22 cellular contexts compared by ENCODE assay signal in the genomic region with DNA sequence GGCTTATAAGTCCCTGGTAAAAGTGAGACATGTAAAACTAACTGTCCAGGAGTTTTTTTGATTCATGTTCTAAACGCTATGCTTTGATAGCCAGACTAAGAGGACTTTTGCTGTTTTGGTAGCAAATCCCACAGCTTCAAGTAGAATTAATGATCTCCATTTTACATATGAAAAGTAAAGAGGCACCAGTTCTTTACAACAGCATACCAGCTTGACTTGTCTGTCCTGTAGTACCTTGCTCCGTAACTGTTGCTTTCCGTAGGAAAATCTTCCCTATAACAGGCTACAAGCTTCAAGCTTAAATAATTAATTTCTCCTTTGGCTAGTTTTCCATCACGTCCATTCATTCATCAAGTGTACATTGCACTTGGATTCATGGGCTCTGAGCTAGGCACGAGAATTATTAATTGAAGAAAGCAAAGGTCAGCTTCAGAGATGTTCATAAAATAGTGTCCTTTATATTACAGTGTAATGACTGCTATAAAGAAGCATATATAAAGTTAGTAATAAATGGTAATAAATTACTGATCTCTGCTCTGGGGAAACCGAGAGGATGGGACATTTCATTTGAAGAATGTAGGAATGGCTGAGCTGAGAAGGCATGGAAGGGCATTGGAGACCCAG. TPM values are rescaled to one million over a fixed set of nuclear protein-coding genes. Genes with fewer than 3 reads are reported as not detected.
DNase-seq lines count a peak whose midpoint lies in the region; ATAC-seq, FAIRE-seq and TF ChIP-seq lines count a peak whose summit lies in the region.
"Had no signal": no experiment of that assay in that cellular context is flagged by ENCODE, and none has a peak within 500 bp of the region (broad histone marks: within the 10 kb centered on the region; RNA-seq: fewer than 3 reads in every experiment).

No MANE protein-coding gene starts in this region.

- 51% methylated on average over 6 of the region's 6 CpGs for WGBS in HUES64
- 29% methylated on average over 6 of the region's 6 CpGs for WGBS in HepG2 (ENCODE audit: low lambda C conversion rate)

- DNase-seq in coronary artery (ENCODE audit: low spot score) (peak; percentile 8), left ventricle myocardium superior (no peak), HepG2 (ENCODE audit: low spot score) (no peak), WERI-Rb-1 (no peak), A673 (ENCODE audit: low spot score) (no peak)
- DNase-seq: AML-193; C1 segment of cervical spinal cord; CD8-positive, alpha-beta T cell; DND-41; HCEC 1CT; KBM-7; NCI-H1092; NCI-H1436; NCI-H187 treated with DMSO at 0.1 percent for 48 hours; NCI-H2107; NCI-H510A; NCI-H748 treated with DMSO at 0.1 percent for 48 hours had no signal

- ATAC-seq in left ventricle myocardium superior = no peak
- no peak for ATAC-seq in HepG2
- ATAC-seq: CD8-positive, alpha-beta T cell; GM12878; Panc1 had no signal

- no peak for TF ChIP-seq EP300 in HepG2 (IDR thresholded peaks at IDR 0.05; ENCODE audit: low read depth in 2 of 2, low read length in 2 of 2)
- no peak for TF ChIP-seq EP300 in HepG2 (CRISPR knock-in tag; IDR thresholded peaks at IDR 0.05; ENCODE audit: borderline replicate concordance)

- H3K79me2 ChIP-seq in HepG2 (ENCODE audit: insufficient read depth, low read length) = no peaks in the 10 kb centered on the region

- in situ Hi-C loops in HepG2 (cut with HindIII; ENCODE audit: extremely low pct_ligation_motif_present, low pct_unique_long_range_greater_than_20kb) = no loop called here

- intact Hi-C loops in left ventricle myocardium superior (cut with micrococcal nuclease) = no loop called here
- intact Hi-C loops in HepG2 (cut with micrococcal nuclease; ENCODE audit: unreplicated experiment) = no loop called here
- intact Hi-C loops in A673 (cut with micrococcal nuclease; ENCODE audit: unreplicated experiment) = no loop called here

- no peaks in the 10 kb centered on the region for H4K20me1 ChIP-seq in HepG2 (ENCODE audit: insufficient read depth, low read length)

- TF ChIP-seq CTCF in coronary artery (IDR thresholded peaks at IDR 0.05) (no peak), HepG2 (CRISPR knock-in tag; IDR thresholded peaks at IDR 0.05) (no peak), WERI-Rb-1 (IDR thresholded peaks at IDR 0.05; ENCODE audit: low read depth, low read length) (no peak), A673 (conservative IDR thresholded peaks at IDR 0.05; ENCODE audit: low read depth, low read length) (no peak)

- no peak overlapping the region; the same call in 1 of the 2 replicates for H3K27ac ChIP-seq in HUES64 (ENCODE audit: low read depth, low read length)
- H3K27ac ChIP-seq in coronary artery = no peak overlapping the region
- H3K27ac ChIP-seq in iPS-20b (ENCODE audit: low read length) = no peak overlapping the region
- no peak overlapping the region for H3K27ac ChIP-seq in HepG2 (ENCODE audit: extremely low read length, insufficient read depth, low read length)
- H3K27ac ChIP-seq in WERI-Rb-1 = no peak overlapping the region
- no peak overlapping the region for H3K27ac ChIP-seq in A673 (ENCODE audit: low read depth, low read length, poor library complexity, severe bottlenecking)

- H3K9ac ChIP-seq in HUES64 (ENCODE audit: low read depth, low read length) (no peak overlapping the region), iPS-20b (ENCODE audit: low read depth, low read length) (peak overlapping the region; percentile 2; the same call in 1 of the 2 replicates), HepG2 (ENCODE audit: insufficient read depth, low read depth, low read length) (no peak overlapping the region)

- H3K9me3 ChIP-seq in HUES64 (ENCODE audit: insufficient read depth, low read depth, low read length) = no peaks in the 10 kb centered on the region
- no peaks in the 10 kb centered on the region for H3K9me3 ChIP-seq in iPS-20b (ENCODE audit: insufficient read depth, low read depth, low read length)
- no peaks in the 10 kb centered on the region for H3K9me3 ChIP-seq in HepG2 (ENCODE audit: low read length)
- H3K9me3 ChIP-seq in WERI-Rb-1 (ENCODE audit: severe bottlenecking) = no peaks in the 10 kb centered on the region
- H3K9me3 ChIP-seq in A673 (ENCODE audit: low read depth, low read length, poor library complexity, severe bottlenecking) = no peaks in the 10 kb centered on the region

- FAIRE-seq in HepG2 (lab: Jason Lieb, UNC) = no peak
- FAIRE-seq: GM12878 had no signal

- H3K4me3 ChIP-seq in HUES64 (ENCODE audit: low read length) (peak overlapping the region; percentile 28), coronary artery (no peak overlapping the region), iPS-20b (ENCODE audit: low read length) (peak overlapping the region; percentile 52), HepG2 (replicated peaks in 1 of 3; ENCODE audit: insufficient read depth in 1 of 3, low read depth in 2 of 3, low read length in 3 of 3) (no peak overlapping the region), WERI-Rb-1 (ENCODE audit: low read depth, low read length) (no peak overlapping the region), A673 (ENCODE audit: low read depth, low read length, poor library complexity, severe bottlenecking) (no peak overlapping the region)
- H3K4me3 ChIP-seq: GM12878 had no signal

- no peak overlapping the region for H3K4me2 ChIP-seq in HepG2 (ENCODE audit: low read depth, low read length)

- TF ChIP-seq RAD21 in HepG2 (CRISPR knock-in tag; IDR thresholded peaks at IDR 0.05) = no peak

- BruUV-seq in HepG2 (replicated peaks; lab: Mats Ljungman, UMichigan) (no TSS peak), A673 (replicated peaks; lab: Mats Ljungman, UMichigan) (no TSS peak)

- POLR2A ChIA-PET in HepG2 (lab: Yijun Ruan, JAX) (no interaction called here), A673 (lab: Charles Lee; ENCODE audit: low non-redundant PET) (no interaction called here)

- CTCF ChIA-PET in HepG2 (lab: Yijun Ruan, JAX; ENCODE audit: low intra/inter-chr PET ratio, low total read pairs) = no interaction called here
- CTCF ChIA-PET in A673 (lab: Charles Lee) = no interaction called here

- no peak for TF ChIP-seq POLR2A in HepG2 (IDR thresholded peaks at IDR 0.05; ENCODE audit: insufficient read depth in 1 of 2, low read depth in 2 of 2, low read length in 2 of 2)

- H3K36me3 ChIP-seq in HUES64 (ENCODE audit: insufficient read depth, low read length) (peaks cover 9% of the 10 kb centered on the region), iPS-20b (ENCODE audit: insufficient read depth, low read depth, low read length) (peaks cover 11% of the 10 kb centered on the region), HepG2 (replicated peaks in 1 of 2; ENCODE audit: control insufficient read depth in 1 of 2, insufficient read depth in 2 of 2, low read length in 2 of 2) (no peaks in the 10 kb centered on the region), WERI-Rb-1 (no peaks in the 10 kb centered on the region), A673 (ENCODE audit: insufficient read depth, low read length, poor library complexity, severe bottlenecking) (no peaks in the 10 kb centered on the region)

- H2AFZ ChIP-seq in HepG2 (ENCODE audit: low read length) = no peak overlapping the region

- H3K27me3 ChIP-seq in HUES64 (ENCODE audit: insufficient read depth, low read length) = no peaks in the 10 kb centered on the region
- H3K27me3 ChIP-seq in iPS-20b (ENCODE audit: insufficient read depth, low read length) = no peaks in the 10 kb centered on the region
- H3K27me3 ChIP-seq in HepG2 (ENCODE audit: control insufficient read depth in 1 of 2, insufficient read depth in 2 of 2, low read length in 2 of 2) = peaks cover 0 to 13% of the 10 kb centered on the region in 2 experiments; a peak in 2 of 5 replicates
- H3K27me3 ChIP-seq in WERI-Rb-1 (ENCODE audit: insufficient read depth, low read depth, severe bottlenecking) = no peaks in the 10 kb centered on the region
- no peaks in the 10 kb centered on the region for H3K27me3 ChIP-seq in A673 (replicated peaks; ENCODE audit: insufficient read depth, low read depth, low read length, poor library complexity)

- H3K4me1 ChIP-seq in HUES64 (ENCODE audit: insufficient read depth, low read length) (peaks cover 58% of the 10 kb centered on the region), iPS-20b (ENCODE audit: insufficient read depth, low read length) (peaks cover 45% of the 10 kb centered on the region), HepG2 (ENCODE audit: insufficient read depth, low read length) (no peaks in the 10 kb centered on the region), A673 (ENCODE audit: insufficient read depth, low read length, poor library complexity, severe bottlenecking) (no peaks in the 10 kb centered on the region)

TF ChIP-seq in HepG2, 621 proteins besides CTCF, POLR2A, EP300 and RAD21:
- TF ChIP-seq NR2F1 (CRISPR knock-in tag; IDR thresholded peaks at IDR 0.05) = no peak
- TF ChIP-seq ZNF431 (CRISPR knock-in tag; IDR thresholded peaks at IDR 0.05; ENCODE audit: borderline replicate concordance, low read depth) = no peak
TF ChIP-seq in HepG2: peak in this region for 0.

RNA-seq across cellular contexts. Expression of a gene that starts 29.2 kb away (rescaled TPM):
- 5.7 TPM for polyA plus RNA-seq in HUES64 (2013, experiment 1 of 2)
- polyA plus RNA-seq in HUES64 (2013, experiment 2 of 2) = 4.8 TPM
- 0.10 TPM for total RNA-seq in left ventricle myocardium superior
- total RNA-seq in HepG2 (2016; rRNA removed; fragmentation: Illumina TruSeq; extraction: Trizol) = 0.02 TPM in 1 of 2 replicates, not detected in the other
- not detected in 2 replicates for total RNA-seq in HepG2 (2016; cell fraction: cytosol; rRNA removed; fragmentation: Illumina TruSeq; extraction: Trizol; ENCODE audit: low read depth)
- not detected in 2 replicates for total RNA-seq in HepG2 (2016; cell fraction: insoluble cytoplasmic fraction; rRNA removed; fragmentation: Illumina TruSeq; extraction: Trizol)
- not detected in 2 replicates for total RNA-seq in HepG2 (2016; cell fraction: membrane; rRNA removed; fragmentation: Illumina TruSeq; extraction: Trizol)
- not detected in 2 replicates for total RNA-seq in HepG2 (2016; cell fraction: nucleus; rRNA removed; fragmentation: Illumina TruSeq; extraction: Trizol)
- polyA plus RNA-seq in HepG2 (2011; rRNA removed) = under 0.01 and 0.03 TPM in 2 replicates
- 0.03 TPM in 1 of 2 replicates, not detected in the other for polyA plus RNA-seq in HepG2 (2011; cell fraction: cytosol; rRNA removed)
- 0.05 TPM in 1 of 2 replicates, not detected in the other for polyA plus RNA-seq in HepG2 (2011; cell fraction: nucleus; rRNA removed)
- not detected in 2 replicates for polyA plus RNA-seq in HepG2 (2012)
- not detected in 2 replicates for polyA plus RNA-seq in HepG2 (2016; cell fraction: cytosol; fragmentation: Illumina TruSeq; extraction: Trizol; ENCODE audit: low read depth)
- not detected in 2 replicates for polyA plus RNA-seq in HepG2 (2016; cell fraction: insoluble cytoplasmic fraction; fragmentation: Illumina TruSeq; extraction: Trizol; ENCODE audit: low read depth)
- not detected in 2 replicates for polyA plus RNA-seq in HepG2 (2016; cell fraction: membrane; fragmentation: Illumina TruSeq; extraction: Trizol; ENCODE audit: low read depth)
- polyA plus RNA-seq in HepG2 (2016; cell fraction: nucleus; fragmentation: Illumina TruSeq; extraction: Trizol; ENCODE audit: insufficient read depth, low read depth) = not detected in 2 replicates
- 0.06 TPM in 1 of 2 replicates, not detected in the other for polyA minus RNA-seq in HepG2 (2011; rRNA and poly(A)+ RNA removed; ENCODE audit: low replicate concordance)
- polyA minus RNA-seq in HepG2 (2011; cell fraction: cytosol; rRNA and poly(A)+ RNA removed) = not detected in 2 replicates
- polyA minus RNA-seq in HepG2 (2011; cell fraction: nucleus; rRNA and poly(A)+ RNA removed) = not detected in 2 replicates
- total RNA-seq in A673 (2021) = 0.32 and 0.33 TPM in 2 replicates
- total RNA-seq: CD8-positive, alpha-beta T cell; SK-MEL-5 had no signal

Comparison
In these comparisons a context has a peak if more than half of its experiments do, and no peak if none do; other contexts are left out.
1. H3K4me3 ChIP-seq: peak in HUES64 (single experiment) and iPS-20b (single experiment); none in coronary artery (single experiment), HepG2 (0 of 3), WERI-Rb-1 (single experiment) and A673 (single experiment).